Comparison of ENCODE assay signal across 34 cellular contexts in genomic region chr13:35278917-35279316, GRCh38.
"Had no signal": no experiment of that assay in that cellular context is flagged by ENCODE, and none has a peak within 500 bp of the region (broad histone marks: within the 10 kb centered on the region; RNA-seq: fewer than 3 reads in every experiment).

No MANE protein-coding gene starts in this region.

- H3K27me3 ChIP-seq: MG63 had no signal

- DNase-seq: Karpas-422, Kasumi-1, MG63, MM.1S, MV-4-11, NCI-H1048, NCI-H1092, NCI-H1092 treated with DMSO at 0.1 percent for 48 hours, NCI-H1105, NCI-H1105 treated with DMSO at 0.1 percent for 48 hours, NCI-H1417 treated with DMSO at 0.1 percent for 48 hours, NCI-H1436, NCI-H1436 treated with DMSO at 0.1 percent for 48 hours, NCI-H146, NCI-H1694, NCI-H1694 treated with DMSO at 0.1 percent for 48 hours, NCI-H187, NCI-H187 treated with DMSO at 0.1 percent for 48 hours, NCI-H1930, NCI-H2029, NCI-H2029 treated with DMSO at 0.1 percent for 48 hours, NCI-H2081, NCI-H2081 treated with DMSO at 0.1 percent for 48 hours, NCI-H2107, NCI-H2171, NCI-H2171 treated with DMSO at 0.1 percent for 48 hours, NCI-H2227 treated with DMSO at 0.1 percent for 48 hours, NCI-H226, NCI-H345, NCI-H446, NCI-H446 treated with DMSO at 0.1 percent for 48 hours, NCI-H510A, NCI-H510A treated with DMSO at 0.1 percent for 48 hours, NCI-H524 had no signal

- H3K36me3 ChIP-seq: MG63 had no signal

- H3K9me3 ChIP-seq: MG63 had no signal

- H3K4me3 ChIP-seq: MG63 had no signal
